10 cellular contexts compared by ENCODE assay signal in the genomic region with DNA sequence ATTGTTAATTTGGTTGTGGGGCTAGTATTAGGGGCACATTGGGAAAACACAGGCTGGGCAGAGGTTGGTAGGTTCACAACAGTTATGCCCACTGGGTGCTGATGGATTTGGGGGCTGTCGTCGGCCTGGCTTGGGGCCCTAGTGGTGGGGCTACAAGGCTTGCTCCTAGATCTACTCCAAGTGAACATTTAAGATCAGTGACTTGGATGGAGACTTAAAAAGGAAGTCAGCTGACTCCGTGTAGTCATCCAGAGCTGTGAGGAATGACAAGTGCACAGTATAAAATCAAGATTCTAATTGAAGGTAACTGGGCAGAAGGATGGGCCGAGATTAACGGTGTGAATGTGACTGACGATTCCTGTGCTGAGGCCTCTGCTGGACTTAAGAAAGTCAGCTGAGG. TPM values are rescaled to one million over a fixed set of nuclear protein-coding genes. Genes with fewer than 3 reads are reported as not detected.
DNase-seq lines count a peak whose midpoint lies in the region; ATAC-seq, FAIRE-seq and TF ChIP-seq lines count a peak whose summit lies in the region.
"Had no signal": no experiment of that assay in that cellular context is flagged by ENCODE, and none has a peak within 500 bp of the region (broad histone marks: within the 10 kb centered on the region; RNA-seq: fewer than 3 reads in every experiment).

No MANE protein-coding gene starts in this region.

- peak overlapping the region; percentile 75 for H3K4me3 Mint-ChIP-seq in activated CD4-positive, alpha-beta T cell treated with anti-CD3 and anti-CD28 coated beads for 36 hours
- H3K4me3 Mint-ChIP-seq in activated CD8-positive, alpha-beta T cell treated with anti-CD3 and anti-CD28 coated beads, Interleukin-2, amount 10 ng/mL, durations not matched to agents 7 days and 5 days: peak overlapping the region; percentile 44

- H3K27ac Mint-ChIP-seq in activated CD4-positive, alpha-beta T cell treated with anti-CD3 and anti-CD28 coated beads for 36 hours: peak overlapping the region; percentile 24
- H3K27ac Mint-ChIP-seq in activated CD8-positive, alpha-beta T cell treated with anti-CD3 and anti-CD28 coated beads, Interleukin-2, amount 10 ng/mL, durations not matched to agents 7 days and 5 days: no peak overlapping the region

- H3K36me3 Mint-ChIP-seq in activated CD4-positive, alpha-beta T cell treated with anti-CD3 and anti-CD28 coated beads for 36 hours (ENCODE audit: low read depth): peaks cover 4% of the 10 kb centered on the region
- no peaks in the 10 kb centered on the region for H3K36me3 Mint-ChIP-seq in activated CD8-positive, alpha-beta T cell treated with anti-CD3 and anti-CD28 coated beads, Interleukin-2, amount 10 ng/mL, durations not matched to agents 7 days and 5 days (ENCODE audit: low read depth)

- peak overlapping the region in 1 of 2 donors; percentile 28 for H3K9ac ChIP-seq in kidney (ENCODE audit: low read length in 2 of 2)

- no peaks in the 10 kb centered on the region for H3K36me3 ChIP-seq in kidney (ENCODE audit: control insufficient read depth in 1 of 2, insufficient read depth in 2 of 2, low read length in 2 of 2)

- intact Hi-C loops in activated CD4-positive, alpha-beta T cell treated with anti-CD3 and anti-CD28 coated beads for 36 hours (cut with DNase I, micrococcal nuclease): loop anchor here in 1 of 2 experiments (10.0 kb wide), 1 partner anchor 966 kb away; a partner anchor contains a TSS
- intact Hi-C loops in kidney (cut with DNase I): no loop called here

- peak overlapping the region in 1 of 2 donors; percentile 33 for H3K27ac ChIP-seq in kidney (ENCODE audit: low read depth in 2 of 2, low read length in 2 of 2)
- H3K27ac ChIP-seq: RWPE1 had no signal

- H3K9me3 Mint-ChIP-seq in activated CD4-positive, alpha-beta T cell treated with anti-CD3 and anti-CD28 coated beads for 36 hours (ENCODE audit: low read depth): no peaks in the 10 kb centered on the region
- H3K9me3 Mint-ChIP-seq in activated CD8-positive, alpha-beta T cell treated with anti-CD3 and anti-CD28 coated beads, Interleukin-2, amount 10 ng/mL, durations not matched to agents 7 days and 5 days (ENCODE audit: insufficient read depth): no peaks in the 10 kb centered on the region

- DNase-seq in activated CD4-positive, alpha-beta T cell treated with anti-CD3 and anti-CD28 coated beads for 36 hours: no peak
- no peak for DNase-seq in activated CD4-positive, alpha-beta T cell treated with anti-CD3 and anti-CD28 coated beads, Interleukin-2, amount 50 U/mL, for 4 hours
- DNase-seq in activated CD8-positive, alpha-beta T cell treated with anti-CD3 and anti-CD28 coated beads, Interleukin-2, amount 10 ng/mL, durations not matched to agents 7 days and 5 days: no peak
- no peak for DNase-seq in kidney
- DNase-seq in superior temporal gyrus (ENCODE audit: extremely low spot score): peak; percentile 46
- no peak for DNase-seq in RCC 7860 (ENCODE audit: low spot score)

- ATAC-seq in activated CD4-positive, alpha-beta T cell treated with anti-CD3 and anti-CD28 coated beads for 36 hours: peak; percentile 34
- ATAC-seq in activated CD8-positive, alpha-beta T cell treated with anti-CD3 and anti-CD28 coated beads, Interleukin-2, amount 10 ng/mL, durations not matched to agents 7 days and 5 days: no peak
- ATAC-seq in GM19328 (IDR thresholded peaks at IDR 0.05; ENCODE audit: unreplicated experiment) (no peak), HG02623 (IDR thresholded peaks at IDR 0.05; ENCODE audit: unreplicated experiment) (no peak)

- H3K4me3 ChIP-seq in kidney (ENCODE audit: low read length in 2 of 2): peak overlapping the region; percentile 23 to 56

- POLR2A ChIA-PET in activated CD4-positive, alpha-beta T cell treated with anti-CD3 and anti-CD28 coated beads for 36 hours (lab: Charles Lee): no interaction called here
- POLR2A ChIA-PET in activated CD8-positive, alpha-beta T cell treated with anti-CD3 and anti-CD28 coated beads, Interleukin-2, amount 10 ng/mL, durations not matched to agents 7 days and 5 days (lab: Charles Lee): no interaction called here

- TF ChIP-seq CTCF in kidney (IDR thresholded peaks at IDR 0.05; ENCODE audit: borderline replicate concordance, extremely low read depth, insufficient read depth): no peak

- H3K27me3 Mint-ChIP-seq in activated CD4-positive, alpha-beta T cell treated with anti-CD3 and anti-CD28 coated beads for 36 hours: no peaks in the 10 kb centered on the region
- peaks cover 12% of the 10 kb centered on the region for H3K27me3 Mint-ChIP-seq in activated CD8-positive, alpha-beta T cell treated with anti-CD3 and anti-CD28 coated beads, Interleukin-2, amount 10 ng/mL, durations not matched to agents 7 days and 5 days (ENCODE audit: low read depth)

- FAIRE-seq in kidney (lab: Jason Lieb, UNC): no peak
- FAIRE-seq in RCC 7860 (lab: Jason Lieb, UNC): no peak

- H3K9me3 ChIP-seq in kidney (ENCODE audit: control insufficient read depth in 1 of 2, low read length in 2 of 2): no peaks in the 10 kb centered on the region

- peaks cover 70% of the 10 kb centered on the region for H3K4me1 Mint-ChIP-seq in activated CD4-positive, alpha-beta T cell treated with anti-CD3 and anti-CD28 coated beads for 36 hours
- peaks cover 60% of the 10 kb centered on the region for H3K4me1 Mint-ChIP-seq in activated CD8-positive, alpha-beta T cell treated with anti-CD3 and anti-CD28 coated beads, Interleukin-2, amount 10 ng/mL, durations not matched to agents 7 days and 5 days (ENCODE audit: low read depth)

- peaks cover 20 to 24% of the 10 kb centered on the region in 2 donors for H3K4me1 ChIP-seq in kidney (ENCODE audit: control insufficient read depth in 1 of 2, insufficient read depth in 1 of 2, low read depth in 1 of 2, low read length in 2 of 2)

- CTCF ChIA-PET in activated CD4-positive, alpha-beta T cell treated with anti-CD3 and anti-CD28 coated beads for 36 hours (lab: Charles Lee): interaction anchor here (0.8 to 11.0 kb wide), 8 partner anchors 9 to 44 kb away, joined by 3 to 124 read pairs (median 5); a partner anchor contains a TSS
- CTCF ChIA-PET in activated CD8-positive, alpha-beta T cell treated with anti-CD3 and anti-CD28 coated beads, Interleukin-2, amount 10 ng/mL, durations not matched to agents 7 days and 5 days (lab: Charles Lee): interaction anchor here (0.8 to 18.7 kb wide), 6 partner anchors 13 to 45 kb away, joined by 3 to 290 read pairs (median 4); a partner anchor contains a TSS

RNA-seq across cellular contexts. Expression of a gene that starts 12.8 kb away (rescaled TPM):
- total RNA-seq in activated CD4-positive, alpha-beta T cell treated with anti-CD3 and anti-CD28 coated beads for 36 hours: 10 to 100 TPM; 69.4 to 72.8 TPM
- 1 to 10 TPM; 4.3 to 5.6 TPM for total RNA-seq in activated CD8-positive, alpha-beta T cell treated with anti-CD3 and anti-CD28 coated beads, Interleukin-2, amount 10 ng/mL, durations not matched to agents 7 days and 5 days
- 37.2 TPM for total RNA-seq in kidney
- polyA plus RNA-seq in kidney (ENCODE audit: insufficient read depth, low read depth, low replicate concordance): 54.1 TPM

RNA-seq across cellular contexts. Expression of a gene that starts 31.3 kb away (rescaled TPM):
- total RNA-seq in activated CD4-positive, alpha-beta T cell treated with anti-CD3 and anti-CD28 coated beads for 36 hours: 10 to 100 TPM; 24.0 to 30.7 TPM
- total RNA-seq in activated CD8-positive, alpha-beta T cell treated with anti-CD3 and anti-CD28 coated beads, Interleukin-2, amount 10 ng/mL, durations not matched to agents 7 days and 5 days: 10 to 100 TPM; 28.8 to 31.1 TPM
- total RNA-seq in kidney: 32.1 TPM
- 53.0 TPM for polyA plus RNA-seq in kidney (ENCODE audit: insufficient read depth, low read depth, low replicate concordance)

RNA-seq across cellular contexts. Expression of a gene that starts 31.7 kb away (rescaled TPM):
- 10 to 100 TPM in 1 of 2 experiments, 1 to 10 TPM in 1; 6.4 to 11.5 TPM for total RNA-seq in activated CD4-positive, alpha-beta T cell treated with anti-CD3 and anti-CD28 coated beads for 36 hours
- total RNA-seq in activated CD8-positive, alpha-beta T cell treated with anti-CD3 and anti-CD28 coated beads, Interleukin-2, amount 10 ng/mL, durations not matched to agents 7 days and 5 days: 10 to 100 TPM; 11.0 to 12.5 TPM
- total RNA-seq in kidney: 52.3 TPM
- polyA plus RNA-seq in kidney (ENCODE audit: insufficient read depth, low read depth, low replicate concordance): 22.3 TPM

RNA-seq across cellular contexts. Expression of a gene that starts 41.1 kb away (rescaled TPM):
- total RNA-seq in activated CD4-positive, alpha-beta T cell treated with anti-CD3 and anti-CD28 coated beads for 36 hours: not detected
- total RNA-seq in activated CD8-positive, alpha-beta T cell treated with anti-CD3 and anti-CD28 coated beads, Interleukin-2, amount 10 ng/mL, durations not matched to agents 7 days and 5 days: not detected
- 0.31 TPM for total RNA-seq in kidney
- polyA plus RNA-seq in kidney (ENCODE audit: insufficient read depth, low read depth, low replicate concordance): not detected
- total RNA-seq: LHCN-M2 had no signal
